In genomic region chr1:195820925-195821324, GRCh38 we compare ENCODE assay signal across 34 cellular contexts.
"Had no signal": no experiment of that assay in that cellular context is flagged by ENCODE, and none has a peak within 500 bp of the region (broad histone marks: within the 10 kb centered on the region; RNA-seq: fewer than 3 reads in every experiment).

No MANE protein-coding gene starts in this region.

- H3K9me3 ChIP-seq: MG63 had no signal

- H3K36me3 ChIP-seq: MG63 had no signal

- H3K4me3 ChIP-seq: MG63 had no signal

- H3K27me3 ChIP-seq: MG63 had no signal

- DNase-seq: Karpas-422, Kasumi-1, MG63, MM.1S, MV-4-11, NCI-H1048, NCI-H1092, NCI-H1092 treated with DMSO at 0.1 percent for 48 hours, NCI-H1105, NCI-H1105 treated with DMSO at 0.1 percent for 48 hours, NCI-H1417, NCI-H1417 treated with DMSO at 0.1 percent for 48 hours, NCI-H1436, NCI-H1436 treated with DMSO at 0.1 percent for 48 hours, NCI-H146, NCI-H1694, NCI-H1694 treated with DMSO at 0.1 percent for 48 hours, NCI-H187, NCI-H187 treated with DMSO at 0.1 percent for 48 hours, NCI-H1930, NCI-H2029, NCI-H2029 treated with DMSO at 0.1 percent for 48 hours, NCI-H2081, NCI-H2081 treated with DMSO at 0.1 percent for 48 hours, NCI-H2107, NCI-H2171, NCI-H2171 treated with DMSO at 0.1 percent for 48 hours, NCI-H2227 treated with DMSO at 0.1 percent for 48 hours, NCI-H226, NCI-H345, NCI-H446, NCI-H446 treated with DMSO at 0.1 percent for 48 hours, NCI-H510A, NCI-H510A treated with DMSO at 0.1 percent for 48 hours had no signal
